1 cellular context compared by ENCODE assay signal in the genomic region with DNA sequence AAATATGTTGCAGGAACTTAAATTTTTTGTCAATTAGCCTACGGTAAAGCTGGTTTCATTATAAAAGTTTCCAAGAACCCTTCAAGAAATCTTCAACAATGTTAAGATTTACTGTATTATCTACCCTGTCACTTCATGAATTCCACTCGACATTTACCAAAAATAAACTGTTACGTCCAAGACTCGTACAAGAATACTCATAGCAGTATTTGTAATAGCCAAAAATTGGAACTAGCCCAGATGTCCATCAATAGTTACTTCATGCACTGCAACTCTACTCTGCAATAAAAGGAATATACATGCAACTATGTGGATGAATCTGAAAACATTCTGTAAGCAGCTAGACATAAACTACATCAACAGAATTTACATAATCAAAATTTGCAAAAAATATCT.
TF ChIP-seq lines count a peak whose summit lies in the region.

No MANE protein-coding gene starts in this region.

TF ChIP-seq in HepG2, 621 proteins besides CTCF, POLR2A, EP300 and RAD21:
- TF ChIP-seq ZFP37 (CRISPR knock-in tag; IDR thresholded peaks at IDR 0.05; ENCODE audit: borderline replicate concordance) (no peak), SMC3 (IDR thresholded peaks at IDR 0.05; ENCODE audit: low read length) (no peak), SP140L (CRISPR knock-in tag; IDR thresholded peaks at IDR 0.05; ENCODE audit: borderline replicate concordance) (no peak), ADNP (CRISPR knock-in tag; IDR thresholded peaks at IDR 0.05) (no peak), SMYD3 (CRISPR knock-in tag; IDR thresholded peaks at IDR 0.05) (no peak), SOX6 (IDR thresholded peaks at IDR 0.05) (no peak), SOX6 (CRISPR knock-in tag; IDR thresholded peaks at IDR 0.05) (no peak), HOXA5 (CRISPR knock-in tag; IDR thresholded peaks at IDR 0.05) (no peak), ZMYM2 (CRISPR knock-in tag; IDR thresholded peaks at IDR 0.05) (no peak), ISL2 (CRISPR knock-in tag; IDR thresholded peaks at IDR 0.05) (no peak), ZNF709 (CRISPR knock-in tag; IDR thresholded peaks at IDR 0.05) (no peak)
- TF ChIP-seq, protein P1, sequence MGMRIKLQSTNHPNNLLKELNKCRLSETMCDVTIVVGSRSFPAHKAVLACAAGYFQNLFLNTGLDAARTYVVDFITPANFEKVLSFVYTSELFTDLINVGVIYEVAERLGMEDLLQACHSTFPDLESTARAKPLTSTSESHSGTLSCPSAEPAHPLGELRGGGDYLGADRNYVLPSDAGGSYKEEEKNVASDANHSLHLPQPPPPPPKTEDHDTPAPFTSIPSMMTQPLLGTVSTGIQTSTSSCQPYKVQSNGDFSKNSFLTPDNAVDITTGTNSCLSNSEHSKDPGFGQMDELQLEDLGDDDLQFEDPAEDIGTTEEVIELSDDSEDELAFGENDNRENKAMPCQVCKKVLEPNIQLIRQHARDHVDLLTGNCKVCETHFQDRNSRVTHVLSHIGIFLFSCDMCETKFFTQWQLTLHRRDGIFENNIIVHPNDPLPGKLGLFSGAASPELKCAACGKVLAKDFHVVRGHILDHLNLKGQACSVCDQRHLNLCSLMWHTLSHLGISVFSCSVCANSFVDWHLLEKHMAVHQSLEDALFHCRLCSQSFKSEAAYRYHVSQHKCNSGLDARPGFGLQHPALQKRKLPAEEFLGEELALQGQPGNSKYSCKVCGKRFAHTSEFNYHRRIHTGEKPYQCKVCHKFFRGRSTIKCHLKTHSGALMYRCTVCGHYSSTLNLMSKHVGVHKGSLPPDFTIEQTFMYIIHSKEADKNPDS (CRISPR knock-in tag; IDR thresholded peaks at IDR 0.05): no peak
TF ChIP-seq in HepG2: peak in this region for 0.
